ENCODE assay signal across 1 cellular context in the genomic region with DNA sequence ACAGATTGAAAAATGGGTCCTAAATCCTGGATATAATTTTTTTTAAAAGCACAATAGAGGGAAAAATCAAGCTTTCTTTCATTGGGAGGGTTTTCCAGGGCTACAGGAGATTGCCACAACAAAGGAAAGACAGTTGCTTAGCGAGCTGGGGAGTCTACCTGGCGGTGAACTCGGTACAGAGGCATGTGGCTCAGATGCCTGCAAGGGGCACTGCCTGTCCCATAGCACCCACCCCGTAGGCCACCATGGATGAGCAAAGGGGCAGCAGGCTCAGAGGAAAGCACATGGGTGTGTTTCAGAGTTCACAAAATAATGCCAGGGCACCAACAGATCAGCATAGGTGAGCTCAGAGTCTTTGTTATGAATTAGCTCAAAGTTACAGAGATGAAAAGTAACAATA.
TF ChIP-seq lines count a peak whose summit lies in the region.

No MANE protein-coding gene starts in this region.

TF ChIP-seq in WTC11, 78 proteins besides CTCF, POLR2A, EP300 and RAD21 (continued from another document):
- TF ChIP-seq STAT6 (CRISPR knock-in tag; conservative IDR thresholded peaks at IDR 0.05; ENCODE audit: low read depth) (no peak), SMAD3 (CRISPR knock-in tag; IDR thresholded peaks at IDR 0.05; ENCODE audit: borderline replicate concordance) (no peak), GABPB1 (CRISPR knock-in tag; IDR thresholded peaks at IDR 0.05) (no peak), ZMAT4 (CRISPR knock-in tag; IDR thresholded peaks at IDR 0.05) (no peak), ZNF232 (CRISPR knock-in tag; IDR thresholded peaks at IDR 0.05) (no peak)
- TF ChIP-seq, protein P1, sequence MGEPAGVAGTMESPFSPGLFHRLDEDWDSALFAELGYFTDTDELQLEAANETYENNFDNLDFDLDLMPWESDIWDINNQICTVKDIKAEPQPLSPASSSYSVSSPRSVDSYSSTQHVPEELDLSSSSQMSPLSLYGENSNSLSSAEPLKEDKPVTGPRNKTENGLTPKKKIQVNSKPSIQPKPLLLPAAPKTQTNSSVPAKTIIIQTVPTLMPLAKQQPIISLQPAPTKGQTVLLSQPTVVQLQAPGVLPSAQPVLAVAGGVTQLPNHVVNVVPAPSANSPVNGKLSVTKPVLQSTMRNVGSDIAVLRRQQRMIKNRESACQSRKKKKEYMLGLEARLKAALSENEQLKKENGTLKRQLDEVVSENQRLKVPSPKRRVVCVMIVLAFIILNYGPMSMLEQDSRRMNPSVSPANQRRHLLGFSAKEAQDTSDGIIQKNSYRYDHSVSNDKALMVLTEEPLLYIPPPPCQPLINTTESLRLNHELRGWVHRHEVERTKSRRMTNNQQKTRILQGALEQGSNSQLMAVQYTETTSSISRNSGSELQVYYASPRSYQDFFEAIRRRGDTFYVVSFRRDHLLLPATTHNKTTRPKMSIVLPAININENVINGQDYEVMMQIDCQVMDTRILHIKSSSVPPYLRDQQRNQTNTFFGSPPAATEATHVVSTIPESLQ (CRISPR knock-in tag; IDR thresholded peaks at IDR 0.05): no peak
TF ChIP-seq in WTC11: peak in this region for 0.
